ENCODE assay signal across 20 cellular contexts in the genomic region with DNA sequence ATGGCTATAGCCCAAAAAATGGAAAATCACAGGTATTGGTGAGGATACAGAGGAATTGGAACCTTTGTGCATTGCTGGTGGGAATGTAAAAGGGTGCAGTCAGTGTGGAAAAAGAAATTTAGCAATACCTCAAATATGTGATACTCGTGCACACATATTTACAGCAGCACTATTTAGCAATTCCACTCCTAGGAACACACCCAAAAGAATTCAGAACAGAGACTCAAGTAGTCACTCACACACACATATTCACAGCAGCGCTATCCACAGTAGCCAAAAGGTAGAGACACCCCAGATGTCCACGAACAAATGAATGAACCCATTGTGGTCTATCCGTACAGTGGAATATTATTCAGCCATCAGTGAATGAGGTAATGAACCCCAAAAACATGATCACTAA.
DNase-seq lines count a peak whose midpoint lies in the region; ATAC-seq, FAIRE-seq and TF ChIP-seq lines count a peak whose summit lies in the region.
"Had no signal": no experiment of that assay in that cellular context is flagged by ENCODE, and none has a peak within 500 bp of the region (broad histone marks: within the 10 kb centered on the region; RNA-seq: fewer than 3 reads in every experiment).

No MANE protein-coding gene starts in this region.

- TF ChIP-seq CTCF in IMR-90 (conservative IDR thresholded peaks at IDR 0.05; ENCODE audit: low read depth, low read length) (no peak), brain microvascular endothelial cell (IDR thresholded peaks at IDR 0.05; ENCODE audit: low read depth, low read length, missing control alignments) (no peak), keratinocyte (optimal IDR thresholded peaks at IDR 0.05 in 1 of 3, IDR thresholded peaks at IDR 0.05 in 1 of 3, conservative IDR thresholded peaks at IDR 0.05 in 1 of 3; ENCODE audit: extremely low read depth in 1 of 3, insufficient read depth in 2 of 3, low read length in 3 of 3) (no peak)

- intact Hi-C loops in IMR-90 (cut with micrococcal nuclease): no loop called here

- no peak overlapping the region for H3K4me3 Mint-ChIP-seq in stimulated activated memory B cell treated with anti-CD40 and anti-IgM and Interleukin-4, amounts not matched to agents 10 μg/mL and 1 μg/mL and 100 μg/mL, for 72 hours
- H3K4me3 Mint-ChIP-seq: activated naive CD4-positive, alpha-beta T cell treated with anti-CD3 and anti-CD28 coated beads, Interleukin-2, amount 50 U/mL, for 24 hours; nephron progenitor cell had no signal

- H2AK9ac ChIP-seq in IMR-90 (replicated peaks; ENCODE audit: low read depth, low read length, poor library complexity): no peak overlapping the region

- WGBS in IMR-90 (ENCODE audit: extremely low coverage in 2 of 2, insufficient read length in 1 of 2), 2 experiments: no CpG with 5 or more reads among the region's 4 CpGs

- H3K9me1 ChIP-seq in IMR-90 (ENCODE audit: insufficient read depth, low read length) (peaks cover 41% of the 10 kb centered on the region), keratinocyte (ENCODE audit: control insufficient read depth, extremely low read depth, insufficient read depth, low read length) (no peaks in the 10 kb centered on the region)

- in situ Hi-C loops in IMR-90 (cut with MboI; ENCODE audit: low sequenced_read_pairs) (no loop called here), brain microvascular endothelial cell (cut with HindIII; ENCODE audit: low pct_ligation_motif_present, low sequenced_read_pairs) (no loop called here)

- peak; percentile 5 for FAIRE-seq in keratinocyte (lab: Jason Lieb, UNC)

- H2AK5ac ChIP-seq in IMR-90 (ENCODE audit: low read depth, low read length): peak overlapping the region; percentile 79; the same call in 1 of the 2 replicates

- peaks cover 39 to 85% of the 10 kb centered on the region in 2 experiments for H3K79me1 ChIP-seq in IMR-90 (ENCODE audit: low read depth in 1 of 2, low read length in 2 of 2)

- H3K9me3 ChIP-seq in IMR-90 (ENCODE audit: control insufficient read depth, insufficient read depth, low read length) (no peaks in the 10 kb centered on the region), keratinocyte (ENCODE audit: control insufficient read depth, low read depth, low read length) (no peaks in the 10 kb centered on the region), subcutaneous abdominal adipose tissue (ENCODE audit: control insufficient read depth in 5 of 5, low read length in 5 of 5) (no peaks in the 10 kb centered on the region)

- no peaks in the 10 kb centered on the region for H3K4me1 Mint-ChIP-seq in stimulated activated memory B cell treated with anti-CD40 and anti-IgM and Interleukin-4, amounts not matched to agents 10 μg/mL and 1 μg/mL and 100 μg/mL, for 72 hours

- H3K79me2 ChIP-seq in keratinocyte (ENCODE audit: control insufficient read depth, insufficient read depth, low read length): no peaks in the 10 kb centered on the region

- no TSS peak for BruUV-seq in IMR-90 (replicated peaks; lab: Mats Ljungman, UMichigan)

- TF ChIP-seq POLR2A in IMR-90 (IDR thresholded peaks at IDR 0.05; ENCODE audit: low read depth, low read length): no peak

- POLR2A ChIA-PET in IMR-90 (lab: Charles Lee; ENCODE audit: unreplicated experiment): no interaction called here

- no peak overlapping the region for H3K56ac ChIP-seq in IMR-90 (ENCODE audit: extremely low read depth, insufficient read depth, low read length)

- H3K9ac ChIP-seq in IMR-90 (ENCODE audit: low read depth, low read length) (no peak overlapping the region), keratinocyte (ENCODE audit: control insufficient read depth, extremely low read depth, insufficient read depth, low read length) (no peak overlapping the region), subcutaneous abdominal adipose tissue (ENCODE audit: low read length in 5 of 5) (no peak overlapping the region)

- CTCF ChIA-PET in IMR-90 (lab: Yijun Ruan, JAX): interaction anchor here (0.9 to 1.1 kb wide), 2 partner anchors 9 to 74 kb away, joined by 4 read pairs; no protein-coding TSS in a partner anchor

- H2AFZ ChIP-seq in IMR-90 (replicated peaks; ENCODE audit: low read length, poor library complexity): no peak overlapping the region
- H2AFZ ChIP-seq in keratinocyte (ENCODE audit: control insufficient read depth, low read length): no peak overlapping the region

- H3K4ac ChIP-seq in IMR-90 (ENCODE audit: low read depth, low read length): peak overlapping the region; percentile 59

- no peaks in the 10 kb centered on the region for H3K36me3 Mint-ChIP-seq in stimulated activated memory B cell treated with anti-CD40 and anti-IgM and Interleukin-4, amounts not matched to agents 10 μg/mL and 1 μg/mL and 100 μg/mL, for 72 hours
- H3K36me3 Mint-ChIP-seq: activated naive CD4-positive, alpha-beta T cell treated with anti-CD3 and anti-CD28 coated beads, Interleukin-2, amount 50 U/mL, for 24 hours had no signal

- H2BK20ac ChIP-seq in IMR-90 (ENCODE audit: low read depth, low read length): 0 out of 2 replicates have a peak overlapping the region, but pooled peaks have one; percentile 38

- peaks cover 58% of the 10 kb centered on the region for H3K27me3 Mint-ChIP-seq in stimulated activated memory B cell treated with anti-CD40 and anti-IgM and Interleukin-4, amounts not matched to agents 10 μg/mL and 1 μg/mL and 100 μg/mL, for 72 hours

- H3K27me3 ChIP-seq in IMR-90 (ENCODE audit: control insufficient read depth, insufficient read depth, low read length): no peaks in the 10 kb centered on the region
- H3K27me3 ChIP-seq in brain microvascular endothelial cell (replicated peaks): no peaks in the 10 kb centered on the region
- H3K27me3 ChIP-seq in keratinocyte (ENCODE audit: control insufficient read depth, extremely low read depth, insufficient read depth, low read length): no peaks in the 10 kb centered on the region
- H3K27me3 ChIP-seq in subcutaneous abdominal adipose tissue (ENCODE audit: control insufficient read depth in 5 of 5, insufficient read depth in 4 of 5, low read length in 5 of 5): no peaks in the 10 kb centered on the region

- H2BK15ac ChIP-seq in IMR-90 (ENCODE audit: low read depth, low read length): peak overlapping the region; percentile 38; the same call in 1 of the 3 replicates

- no peak for TF ChIP-seq RAD21 in IMR-90 (IDR thresholded peaks at IDR 0.05; ENCODE audit: low read length)

- H3K4me1 ChIP-seq in IMR-90 (ENCODE audit: control insufficient read depth, insufficient read depth, low read length): peaks cover 23% of the 10 kb centered on the region
- peaks cover 9% of the 10 kb centered on the region for H3K4me1 ChIP-seq in keratinocyte (ENCODE audit: control insufficient read depth, extremely low read depth, insufficient read depth, low read length)
- H3K4me1 ChIP-seq in subcutaneous abdominal adipose tissue (ENCODE audit: control insufficient read depth in 5 of 5, insufficient read depth in 5 of 5, low read length in 5 of 5): peaks cover 14 to 64% (median 55%) of the 10 kb centered on the region in 5 donors

- H3K36me3 ChIP-seq in IMR-90 (ENCODE audit: control insufficient read depth, insufficient read depth, low read length) (peaks cover 44% of the 10 kb centered on the region), brain microvascular endothelial cell (replicated peaks) (peaks cover 54% of the 10 kb centered on the region), keratinocyte (ENCODE audit: control insufficient read depth in 2 of 2, extremely low read depth in 1 of 2, insufficient read depth in 2 of 2, low read length in 2 of 2) (peaks cover 3 to 15% of the 10 kb centered on the region in 2 experiments), subcutaneous abdominal adipose tissue (ENCODE audit: control insufficient read depth in 5 of 5, insufficient read depth in 5 of 5, low read length in 5 of 5) (peaks cover 5 to 36% (median 17%) of the 10 kb centered on the region in 5 donors)

- H3K27ac Mint-ChIP-seq in stimulated activated memory B cell treated with anti-CD40 and anti-IgM and Interleukin-4, amounts not matched to agents 10 μg/mL and 1 μg/mL and 100 μg/mL, for 72 hours: no peak overlapping the region
- H3K27ac Mint-ChIP-seq: activated naive CD4-positive, alpha-beta T cell treated with anti-CD3 and anti-CD28 coated beads, Interleukin-2, amount 50 U/mL, for 24 hours; nephron progenitor cell had no signal

- 0 out of 4 replicates have a peak overlapping the region, but pooled peaks of 1 of the 2 experiments have one; percentile 23 for H4K8ac ChIP-seq in IMR-90 (ENCODE audit: low read depth in 2 of 2, low read length in 2 of 2)

- H3K9me3 Mint-ChIP-seq in stimulated activated memory B cell treated with anti-CD40 and anti-IgM and Interleukin-4, amounts not matched to agents 10 μg/mL and 1 μg/mL and 100 μg/mL, for 72 hours: no peaks in the 10 kb centered on the region
- H3K9me3 Mint-ChIP-seq: activated naive CD4-positive, alpha-beta T cell treated with anti-CD3 and anti-CD28 coated beads, Interleukin-2, amount 50 U/mL, for 24 hours; nephron progenitor cell had no signal

- peak overlapping the region; percentile 77 for H2BK5ac ChIP-seq in IMR-90 (ENCODE audit: low read depth, low read length, poor library complexity, severe bottlenecking)

- H3K18ac ChIP-seq in IMR-90 (ENCODE audit: low read depth, low read length): peak overlapping the region; percentile 74; the same call in 1 of the 2 replicates

- H3K4me3 ChIP-seq in IMR-90 (ENCODE audit: insufficient read depth, low read depth, low read length) (no peak overlapping the region), brain microvascular endothelial cell (ENCODE audit: low read depth, low read length) (no peak overlapping the region), keratinocyte (ENCODE audit: control insufficient read depth in 2 of 3, extremely low read depth in 1 of 3, insufficient read depth in 2 of 3, low read depth in 1 of 3, low read length in 3 of 3) (no peak overlapping the region), subcutaneous abdominal adipose tissue (ENCODE audit: low read depth in 1 of 5, low read length in 5 of 5) (no peak overlapping the region)

- no peak for ATAC-seq in IMR-90 (ENCODE audit: low read depth)
- no peak for ATAC-seq in stimulated activated memory B cell treated with anti-CD40 and anti-IgM and Interleukin-4, amounts not matched to agents 10 μg/mL and 1 μg/mL and 100 μg/mL, for 72 hours
- no peak for ATAC-seq in HG03039 (IDR thresholded peaks at IDR 0.05; ENCODE audit: unreplicated experiment)
- ATAC-seq: esophagus mucosa, left lobe of liver had no signal

- H3K4me2 ChIP-seq in IMR-90 (ENCODE audit: low read depth, low read length) (no peak overlapping the region), keratinocyte (ENCODE audit: control insufficient read depth, extremely low read depth, insufficient read depth, low read depth, low read length) (no peak overlapping the region)

- H4K20me1 ChIP-seq in IMR-90 (ENCODE audit: insufficient read depth, low read length): peaks cover 44% of the 10 kb centered on the region
- H4K20me1 ChIP-seq in keratinocyte (ENCODE audit: control insufficient read depth, extremely low read depth, insufficient read depth, low read length): no peaks in the 10 kb centered on the region

- H4K91ac ChIP-seq in IMR-90 (ENCODE audit: insufficient read depth, low read depth, low read length): peak overlapping the region; percentile 36

- dilution Hi-C loops in IMR-90 (cut with HindIII; ENCODE audit: low sequenced_read_pairs, unreplicated experiment): no loop called here
- dilution Hi-C loops in keratinocyte (cut with MboI; ENCODE audit: extremely low pct_ligation_motif_present, low sequenced_read_pairs): no loop called here

- peak overlapping the region; percentile 73 for H3K14ac ChIP-seq in IMR-90 (replicated peaks; ENCODE audit: low read depth, low read length)

- peak overlapping the region; percentile 76 for H3K23ac ChIP-seq in IMR-90 (ENCODE audit: low read depth, low read length)

- no peak overlapping the region for H4K5ac ChIP-seq in IMR-90 (ENCODE audit: low read depth, low read length)

- DNase-seq in IMR-90 (no peak), brain microvascular endothelial cell (no peak), keratinocyte (ENCODE audit: low read depth, low spot score) (no peak)
- no peak for DNase-seq in activated effector memory CD4-positive, alpha-beta T cell treated with anti-CD3 and anti-CD28 coated beads, Interleukin-2, amount 50 U/mL, for 16 hours
- DNase-seq: activated CD4-positive, alpha-beta T cell treated with anti-CD3 and anti-CD28 coated beads for 1 hour; activated T-cell treated with anti-CD3 and anti-CD28 coated beads, Interleukin-2, amount 50 U/mL, for 48 hours; cerebellar nuclear complex; effector CD8-positive, alpha-beta T cell; Karpas-422; NCI-H1048; NCI-H187; NCI-H748 treated with DMSO at 0.1 percent for 48 hours; nephron progenitor cell; Right ventricle myocardium superior had no signal

- no peak overlapping the region for H3K27ac ChIP-seq in IMR-90 (ENCODE audit: insufficient read depth, low read length)
- H3K27ac ChIP-seq in brain microvascular endothelial cell: peak overlapping the region; percentile 98
- no peak overlapping the region for H3K27ac ChIP-seq in keratinocyte (ENCODE audit: control insufficient read depth, insufficient read depth, low read length)
- H3K27ac ChIP-seq in subcutaneous abdominal adipose tissue (ENCODE audit: low read depth, low read length): peak overlapping the region; percentile 99

- H2BK120ac ChIP-seq in IMR-90 (ENCODE audit: low read depth, low read length): peak overlapping the region; percentile 70

Comparison
In these comparisons a context has a peak if more than half of its experiments do, and no peak if none do; other contexts are left out.
1. H3K27ac ChIP-seq: peak in brain microvascular endothelial cell (single experiment) and subcutaneous abdominal adipose tissue (single experiment); none in IMR-90 (single experiment) and keratinocyte (single experiment).